In the genomic region with DNA sequence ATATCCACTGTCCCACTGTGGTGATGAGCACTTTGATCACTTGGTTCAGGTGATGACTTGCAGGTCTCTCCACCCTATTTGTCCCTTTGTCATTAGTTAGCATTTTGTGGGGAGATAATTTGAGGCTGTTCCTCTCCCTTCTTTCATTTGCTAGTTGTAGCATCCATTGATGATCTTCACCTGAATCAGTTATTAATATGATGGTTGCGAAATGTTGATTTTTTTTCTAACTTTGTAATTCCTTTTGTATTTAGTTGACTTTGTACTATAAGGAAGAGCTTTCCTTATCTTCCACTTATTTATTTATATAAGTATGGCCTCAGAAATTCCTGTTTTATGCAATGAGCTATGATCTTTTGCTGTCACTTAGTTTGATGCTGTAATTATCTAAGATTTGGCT, we compare ENCODE assay signal across 25 cellular contexts. TPM values are rescaled to one million over a fixed set of nuclear protein-coding genes. Genes with fewer than 3 reads are reported as not detected.
DNase-seq lines count a peak whose midpoint lies in the region; ATAC-seq, FAIRE-seq and TF ChIP-seq lines count a peak whose summit lies in the region.
"Had no signal": no experiment of that assay in that cellular context is flagged by ENCODE, and none has a peak within 500 bp of the region (broad histone marks: within the 10 kb centered on the region; RNA-seq: fewer than 3 reads in every experiment).

No MANE protein-coding gene starts in this region.

- CTCF ChIA-PET in A549 (lab: Yijun Ruan, JAX): interaction anchor here (1.2 to 4.3 kb wide), 6 partner anchors 13 to 115 kb away, joined by 3 to 23 read pairs (median 5); a partner anchor contains a TSS

- ATAC-seq in A549 (no peak), GM23338 (no peak), RWPE2 (ENCODE audit: low read depth) (no peak)
- ATAC-seq: CD8-positive, alpha-beta T cell; gastrocnemius medialis; K562 had no signal

- DNase-seq in A549 (ENCODE audit: low read depth in 1 of 2, low spot score in 1 of 2) (no peak), GM23338 (ENCODE audit: low spot score) (no peak), RWPE2 (ENCODE audit: low spot score) (no peak), NCI-H2107 (lab: John Stamatoyannopoulos, UW) (no peak), NCI-H526 (lab: John Stamatoyannopoulos, UW) (no peak), mucosa of gallbladder (ENCODE audit: low spot score) (no peak), HuH-7 (ENCODE audit: low spot score) (no peak)
- DNase-seq: activated CD4-positive, alpha-beta T cell treated with anti-CD3 and anti-CD28 coated beads, Interleukin-2, amount 10 ng/mL, durations not matched to agents 7 days and 5 days; activated naive CD4-positive, alpha-beta T cell treated with Interleukin-2 at 50 U/mL for 16 hours; activated T-cell treated with anti-CD3 and anti-CD28 coated beads for 4 hours; CD8-positive, alpha-beta T cell; gastrocnemius medialis; naive thymus-derived CD8-positive, alpha-beta T cell; NCI-H1092; NCI-H69; stimulated activated CD4-positive, alpha-beta T cell treated with anti-CD3 and anti-CD28 coated beads, Interleukin-15, amount 100 ng/mL, for 24 hours; stimulated activated naive CD4-positive, alpha-beta T cell had no signal

- no peak for TF ChIP-seq EP300 in A549 (IDR thresholded peaks at IDR 0.05)

- H3K4me1 Mint-ChIP-seq in GM23338: peaks cover 51% of the 10 kb centered on the region
- H3K4me1 Mint-ChIP-seq: activated CD4-positive, alpha-beta T cell treated with anti-CD3 and anti-CD28 coated beads, Interleukin-2, amount 10 ng/mL, durations not matched to agents 7 days and 5 days had no signal

- no peak overlapping the region for H3K4me3 Mint-ChIP-seq in GM23338
- H3K4me3 Mint-ChIP-seq: activated CD4-positive, alpha-beta T cell treated with anti-CD3 and anti-CD28 coated beads, Interleukin-2, amount 10 ng/mL, durations not matched to agents 7 days and 5 days; CD8-positive, alpha-beta T cell; naive thymus-derived CD8-positive, alpha-beta T cell; type B pancreatic cell had no signal

- H3K9me3 ChIP-seq in A549 (no peaks in the 10 kb centered on the region), RWPE2 (ENCODE audit: severe bottlenecking) (no peaks in the 10 kb centered on the region), muscle layer of duodenum (ENCODE audit: control insufficient read depth in 1 of 2, low read length in 2 of 2) (no peaks in the 10 kb centered on the region)
- H3K9me3 ChIP-seq: ascending aorta, gastrocnemius medialis, prostate gland had no signal

- peak overlapping the region; percentile 82 for H3K4me2 ChIP-seq in A549
- 0 out of 2 replicates have a peak overlapping the region, but pooled peaks have one; percentile 18 for H3K4me2 ChIP-seq in GM23338

- FAIRE-seq in A549 (lab: Jason Lieb, UNC): no peak
- FAIRE-seq: A204.1, endometrium, K562, TTC549 had no signal

- H3K36me3 ChIP-seq in GM23338 (ENCODE audit: insufficient read depth) (no peaks in the 10 kb centered on the region), RWPE2 (ENCODE audit: low read depth) (peaks cover 7% of the 10 kb centered on the region; the same call in 1 of the 2 replicates), muscle layer of duodenum (ENCODE audit: control insufficient read depth in 1 of 2, insufficient read depth in 2 of 2, low read length in 2 of 2) (peaks cover 0 to 3% of the 10 kb centered on the region in 2 donors)
- H3K36me3 ChIP-seq: ascending aorta, gastrocnemius medialis, prostate gland had no signal

- WGBS in A549 (ENCODE audit: missing lambda C conversion rate): 100% methylated on average over 1 of the region's 1 CpG

- peaks cover 90% of the 10 kb centered on the region for H3K4me1 ChIP-seq in A549
- H3K4me1 ChIP-seq in GM23338 (ENCODE audit: insufficient read depth): peaks cover 79% of the 10 kb centered on the region
- H3K4me1 ChIP-seq in RWPE2 (ENCODE audit: insufficient read depth, poor library complexity, severe bottlenecking): peaks cover 54% of the 10 kb centered on the region
- peaks cover 25 to 29% of the 10 kb centered on the region in 2 donors for H3K4me1 ChIP-seq in muscle layer of duodenum (ENCODE audit: control insufficient read depth in 1 of 2, insufficient read depth in 2 of 2, low read length in 2 of 2)

- no peak overlapping the region for H2AFZ ChIP-seq in GM23338

- H3K27me3 ChIP-seq in GM23338 (ENCODE audit: insufficient read depth): no peaks in the 10 kb centered on the region
- H3K27me3 ChIP-seq in RWPE2 (ENCODE audit: insufficient read depth, poor library complexity, severe bottlenecking): no peaks in the 10 kb centered on the region
- no peaks in the 10 kb centered on the region for H3K27me3 ChIP-seq in muscle layer of duodenum (ENCODE audit: low read depth, low read length)
- H3K27me3 ChIP-seq: ascending aorta, gastrocnemius medialis had no signal

- H3K79me2 ChIP-seq in GM23338 (replicated peaks; ENCODE audit: insufficient read depth): peaks cover 99% of the 10 kb centered on the region

- H3F3A ChIP-seq in GM23338 (replicated peaks; ENCODE audit: low read depth): no peaks in the 10 kb centered on the region

- no peak for TF ChIP-seq POLR2A in A549 (IDR thresholded peaks at IDR 0.05; ENCODE audit: low read length)

- no peak for TF ChIP-seq RAD21 in A549 (conservative IDR thresholded peaks at IDR 0.05 in 1 of 2, IDR thresholded peaks at IDR 0.05 in 1 of 2)

- no peaks in the 10 kb centered on the region for H3K9me2 ChIP-seq in GM23338 (ENCODE audit: insufficient read depth)

- H3K9me3 Mint-ChIP-seq in GM23338: no peaks in the 10 kb centered on the region
- H3K9me3 Mint-ChIP-seq: activated CD4-positive, alpha-beta T cell treated with anti-CD3 and anti-CD28 coated beads, Interleukin-2, amount 10 ng/mL, durations not matched to agents 7 days and 5 days; CD8-positive, alpha-beta T cell; naive thymus-derived CD8-positive, alpha-beta T cell had no signal

- no peaks in the 10 kb centered on the region for H3K36me3 Mint-ChIP-seq in GM23338 (ENCODE audit: low read depth)
- H3K36me3 Mint-ChIP-seq: CD8-positive, alpha-beta T cell; naive thymus-derived CD8-positive, alpha-beta T cell had no signal

- H3K27ac Mint-ChIP-seq in GM23338: no peak overlapping the region
- H3K27ac Mint-ChIP-seq: activated CD4-positive, alpha-beta T cell treated with anti-CD3 and anti-CD28 coated beads, Interleukin-2, amount 10 ng/mL, durations not matched to agents 7 days and 5 days; CD8-positive, alpha-beta T cell; naive thymus-derived CD8-positive, alpha-beta T cell; type B pancreatic cell had no signal

- peaks cover 6% of the 10 kb centered on the region for H3K27me3 Mint-ChIP-seq in GM23338 (ENCODE audit: insufficient read depth, low read depth, poor library complexity)
- H3K27me3 Mint-ChIP-seq: type B pancreatic cell had no signal

- POLR2A ChIA-PET in A549 (lab: Yijun Ruan, JAX): interaction anchor here (1.7 to 1.9 kb wide), 3 partner anchors 12 to 34 kb away, joined by 7 to 9 read pairs (median 8); a partner anchor contains a TSS

- peak overlapping the region; percentile 61 to 82 for H3K27ac ChIP-seq in A549
- H3K27ac ChIP-seq in GM23338 (ENCODE audit: low read depth): no peak overlapping the region
- H3K27ac ChIP-seq in RWPE2 (ENCODE audit: poor library complexity, severe bottlenecking): peak overlapping the region; percentile 83
- peak overlapping the region; percentile 86 for H3K27ac ChIP-seq in muscle layer of duodenum (ENCODE audit: low read length)
- H3K27ac ChIP-seq: prostate gland had no signal

- TF ChIP-seq CTCF in A549 (IDR thresholded peaks at IDR 0.05) (no peak), GM23338 (conservative IDR thresholded peaks at IDR 0.05; ENCODE audit: low read depth in 2 of 2) (no peak), RWPE2 (IDR thresholded peaks at IDR 0.05; ENCODE audit: poor library complexity, severe bottlenecking) (no peak)

- peaks cover 89% of the 10 kb centered on the region for H4K20me1 ChIP-seq in GM23338 (replicated peaks; ENCODE audit: insufficient read depth)

- H3K4me3 ChIP-seq in A549: no peak overlapping the region
- no peak overlapping the region for H3K4me3 ChIP-seq in GM23338
- no peak overlapping the region for H3K4me3 ChIP-seq in RWPE2 (ENCODE audit: severe bottlenecking)
- peak overlapping the region in 1 of 2 donors; percentile 46 for H3K4me3 ChIP-seq in muscle layer of duodenum (ENCODE audit: low read depth in 1 of 2, low read length in 2 of 2)
- H3K4me3 ChIP-seq: K562, prostate gland had no signal

TF ChIP-seq in A549, 52 proteins besides CTCF, POLR2A, EP300 and RAD21:
- no peak for TF ChIP-seq NR3C1 (IDR thresholded peaks at IDR 0.05)
- TF ChIP-seq CEBPB (IDR thresholded peaks at IDR 0.05): peak; percentile 17 to 73; a peak in 2 of 4 replicates

TF ChIP-seq in GM23338, 12 proteins besides CTCF, POLR2A, EP300 and RAD21:
- TF ChIP-seq ZNF114 (CRISPR knock-in tag; IDR thresholded peaks at IDR 0.05) (no peak), ZNF331 (CRISPR knock-in tag; IDR thresholded peaks at IDR 0.05; ENCODE audit: low read depth) (no peak), CREB1 (CRISPR knock-in tag; IDR thresholded peaks at IDR 0.05; ENCODE audit: low read depth) (no peak), JUNB (IDR thresholded peaks at IDR 0.05; ENCODE audit: unreplicated experiment) (no peak)
- TF ChIP-seq, protein P1, sequence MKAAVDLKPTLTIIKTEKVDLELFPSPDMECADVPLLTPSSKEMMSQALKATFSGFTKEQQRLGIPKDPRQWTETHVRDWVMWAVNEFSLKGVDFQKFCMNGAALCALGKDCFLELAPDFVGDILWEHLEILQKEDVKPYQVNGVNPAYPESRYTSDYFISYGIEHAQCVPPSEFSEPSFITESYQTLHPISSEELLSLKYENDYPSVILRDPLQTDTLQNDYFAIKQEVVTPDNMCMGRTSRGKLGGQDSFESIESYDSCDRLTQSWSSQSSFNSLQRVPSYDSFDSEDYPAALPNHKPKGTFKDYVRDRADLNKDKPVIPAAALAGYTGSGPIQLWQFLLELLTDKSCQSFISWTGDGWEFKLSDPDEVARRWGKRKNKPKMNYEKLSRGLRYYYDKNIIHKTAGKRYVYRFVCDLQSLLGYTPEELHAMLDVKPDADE (IDR thresholded peaks at IDR 0.05): no peak

RNA-seq across cellular contexts. Expression of a gene that starts 12.6 kb away (rescaled TPM):
- polyA plus RNA-seq in A549 (2011; rRNA removed) (79.0 and 91.2 TPM in 2 replicates), A549 (2017; fragmentation: RNase III; extraction: RNeasy Plus Mini Kit Qiagen cat#74134 plus additional on column Dnase treatment) (47.5 to 57.9 TPM (median 48.1 TPM) in 3 replicates), GM23338 (2016; fragmentation: Nextera tagmentation; extraction: Ambion mirVana) (13.8 and 14.9 TPM in 2 replicates)
- polyA plus RNA-seq in A549 (2012; cell fraction: cytosol; rRNA removed): 63.7 and 64.8 TPM in 2 replicates
- 217 and 257 TPM in 2 replicates for polyA plus RNA-seq in A549 (2012; cell fraction: nucleus; rRNA removed)
- polyA minus RNA-seq in A549 (2011; rRNA and poly(A)+ RNA removed): 263 and 307 TPM in 2 replicates
- 83.7 and 113 TPM in 2 replicates for total RNA-seq in GM23338 (2014; rRNA removed; shearing (Covaris generic))
- total RNA-seq in mucosa of gallbladder: 111 TPM
